8 cellular contexts compared by ENCODE assay signal in the genomic region with DNA sequence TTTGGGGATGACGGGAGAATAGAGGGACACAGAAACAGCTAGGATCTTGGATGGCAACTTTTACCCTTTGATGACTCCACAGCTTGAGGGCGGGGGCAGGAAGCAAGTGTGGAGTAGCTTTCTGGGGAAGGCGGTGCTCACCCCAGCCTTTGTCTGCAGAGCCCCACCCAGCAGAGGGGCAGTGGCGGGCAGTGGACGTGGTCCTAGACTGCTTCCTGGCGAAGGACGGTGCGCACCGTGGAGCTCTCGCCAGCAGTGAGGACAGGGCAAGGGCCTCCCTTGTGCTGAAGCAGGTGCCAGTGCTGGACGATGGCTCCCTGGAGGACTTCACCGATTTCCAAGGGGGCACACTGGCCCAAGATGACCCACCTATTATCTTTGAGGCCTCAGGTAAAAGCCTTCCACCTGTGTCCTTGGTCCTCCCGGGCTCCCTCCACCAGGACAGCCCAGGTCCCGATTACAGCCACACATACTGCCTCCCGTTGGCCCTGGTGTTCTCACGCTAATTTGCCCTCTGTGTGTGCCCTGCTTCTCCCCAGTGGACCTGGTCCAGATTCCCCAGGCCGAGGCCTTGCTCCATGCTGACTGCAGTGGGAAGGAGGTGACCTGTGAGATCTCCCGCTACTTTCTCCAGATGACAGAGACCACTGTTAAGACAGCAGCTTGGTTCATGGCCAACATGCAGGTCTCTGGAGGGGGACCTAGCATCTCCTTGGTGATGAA. TPM values are rescaled to one million over a fixed set of nuclear protein-coding genes. Genes with fewer than 3 reads are reported as not detected.
DNase-seq lines count a peak whose midpoint lies in the region; ATAC-seq, FAIRE-seq and TF ChIP-seq lines count a peak whose summit lies in the region.

No MANE protein-coding gene starts in this region.

- peaks cover 30% of the 10 kb centered on the region for H3K4me1 ChIP-seq in GM12878 (ENCODE audit: control insufficient read depth, insufficient read depth, low read length)
- peaks cover 27% of the 10 kb centered on the region for H3K4me1 ChIP-seq in lower lobe of right lung
- peaks cover 21% of the 10 kb centered on the region for H3K4me1 ChIP-seq in upper lobe of right lung

- peak overlapping the region; percentile 98 for H3K27ac ChIP-seq in GM12878 (ENCODE audit: control insufficient read depth, insufficient read depth)
- peak overlapping the region; percentile 92 for H3K27ac ChIP-seq in lower lobe of right lung
- H3K27ac ChIP-seq in upper lobe of right lung = peak overlapping the region; percentile 98

- RAD21 ChIA-PET in GM12878 (lab: Charles Lee; ENCODE audit: unreplicated experiment) = interaction anchor here (0.8 to 17.1 kb wide), 7 partner anchors 9 to 123 kb away, joined by 3 to 319 read pairs (median 6); a partner anchor contains a TSS

- SMC1A ChIA-PET in GM12878 (lab: Charles Lee; ENCODE audit: uncharacterized antibody, unreplicated experiment) = interaction anchor here (0.9 to 6.7 kb wide), 8 partner anchors 8 to 86 kb away, joined by 4 to 90 read pairs (median 20); a partner anchor contains a TSS

- ATAC-seq in GM12878 = peak; percentile 60
- peak; percentile 33 for ATAC-seq in lower lobe of right lung
- peak; percentile 37 for ATAC-seq in upper lobe of right lung

- peak; percentile 80 for DNase-seq in activated effector memory CD4-positive, alpha-beta T cell treated with anti-CD3 and anti-CD28 coated beads, Interleukin-2, amount 50 U/mL, for 16 hours
- DNase-seq in activated effector memory CD4-positive, alpha-beta T cell treated with Interleukin-2 at 50 U/mL for 16 hours = no peak
- DNase-seq in GM12878 (ENCODE audit: low read depth, low spot score) = no peak
- DNase-seq in lower lobe of right lung = peak; percentile 62
- DNase-seq in upper lobe of right lung = peak; percentile 70
- DNase-seq in NCI-H345 treated with DMSO at 0.1 percent for 48 hours (lab: John Stamatoyannopoulos, UW; ENCODE audit: unreplicated experiment) = no peak
- DNase-seq in AG08396 (ENCODE audit: low spot score) = no peak
- no peak for DNase-seq in NCI-H128 (lab: John Stamatoyannopoulos, UW; ENCODE audit: unreplicated experiment)

- BruUV-seq in GM12878 (replicated peaks; lab: Mats Ljungman, UMichigan) = TSS peak; percentile 63

- no peak for TF ChIP-seq RAD21 in GM12878 (IDR thresholded peaks at IDR 0.05; ENCODE audit: insufficient read depth, low read depth, low read length)

- H3K79me2 ChIP-seq in GM12878 (ENCODE audit: control insufficient read depth, insufficient read depth, low read length) = peaks cover 54% of the 10 kb centered on the region

- no peak for FAIRE-seq in GM12878 (lab: Jason Lieb, UNC)

- peak overlapping the region; percentile 92 for H3K9ac ChIP-seq in GM12878 (ENCODE audit: control insufficient read depth, insufficient read depth, low read length)

- POLR2A ChIA-PET in GM12878 (lab: Charles Lee) = interaction anchor here (2.2 to 17.5 kb wide), 7 partner anchors 8 to 117 kb away, joined by 11 to 384 read pairs (median 40); a partner anchor contains a TSS

- peaks cover 8 to 9% of the 10 kb centered on the region in 2 experiments for H3K36me3 ChIP-seq in GM12878 (ENCODE audit: control insufficient read depth in 2 of 2, insufficient read depth in 2 of 2, low read length in 1 of 2)
- H3K36me3 ChIP-seq in lower lobe of right lung = peaks cover 43% of the 10 kb centered on the region
- H3K36me3 ChIP-seq in upper lobe of right lung = peaks cover 40% of the 10 kb centered on the region

- peak; percentile 69 for TF ChIP-seq POLR2A in GM12878 (IDR thresholded peaks at IDR 0.05; ENCODE audit: low read depth, low read length)

- in situ Hi-C loops in GM12878 (cut with MboI) = no loop called here

- intact Hi-C loops in GM12878 (cut with micrococcal nuclease; ENCODE audit: unreplicated experiment) (no loop called here), lower lobe of right lung (cut with DNase I) (no loop called here), upper lobe of right lung (cut with DNase I) (no loop called here)

- peak overlapping the region; percentile 83 for H3K4me3 ChIP-seq in GM12878
- peak overlapping the region; percentile 66 for H3K4me3 ChIP-seq in lower lobe of right lung
- peak overlapping the region; percentile 76 for H3K4me3 ChIP-seq in upper lobe of right lung

- no peak overlapping the region for H2AFZ ChIP-seq in GM12878 (ENCODE audit: control insufficient read depth, low read depth, low read length)

- no peaks in the 10 kb centered on the region for H3K9me3 ChIP-seq in GM12878 (replicated peaks; ENCODE audit: control insufficient read depth, insufficient read depth, low read length)
- H3K9me3 ChIP-seq in lower lobe of right lung = no peaks in the 10 kb centered on the region
- H3K9me3 ChIP-seq in upper lobe of right lung = no peaks in the 10 kb centered on the region

- TF ChIP-seq EP300 in GM12878 (IDR thresholded peaks at IDR 0.05; ENCODE audit: borderline replicate concordance in 1 of 2, control insufficient read depth in 1 of 2, low read depth in 2 of 2, low read length in 2 of 2) = no peak

- CTCF ChIA-PET in GM12878 (lab: Yijun Ruan, JAX) = interaction anchor here (0.6 to 5.3 kb wide), 10 partner anchors 8 to 127 kb away, joined by 3 to 48 read pairs (median 10); a partner anchor contains a TSS

- no peaks in the 10 kb centered on the region for H3K27me3 ChIP-seq in GM12878 (replicated peaks in 1 of 2; ENCODE audit: control insufficient read depth in 2 of 2, insufficient read depth in 2 of 2, low read length in 1 of 2)
- no peaks in the 10 kb centered on the region for H3K27me3 ChIP-seq in lower lobe of right lung (ENCODE audit: low read depth)
- no peaks in the 10 kb centered on the region for H3K27me3 ChIP-seq in upper lobe of right lung

- peak overlapping the region; percentile 99 for H3K4me2 ChIP-seq in GM12878 (ENCODE audit: control insufficient read depth, insufficient read depth)

- TF ChIP-seq CTCF in GM12878 (IDR thresholded peaks at IDR 0.05 in 2 of 3, conservative IDR thresholded peaks at IDR 0.05 in 1 of 3; ENCODE audit: control insufficient read depth in 2 of 3, extremely low read depth in 1 of 3, insufficient read depth in 1 of 3, low read depth in 3 of 3, low read length in 3 of 3) = no peak
- no peak for TF ChIP-seq CTCF in lower lobe of right lung (IDR thresholded peaks at IDR 0.05)
- no peak for TF ChIP-seq CTCF in upper lobe of right lung (IDR thresholded peaks at IDR 0.05)

- no peaks in the 10 kb centered on the region for H4K20me1 ChIP-seq in GM12878 (ENCODE audit: control insufficient read depth, insufficient read depth)

- WGBS in GM12878 (ENCODE audit: insufficient coverage, insufficient replicate concordance, low lambda C conversion rate, missing lambda C conversion rate) = 19% methylated on average over 18 of the region's 18 CpGs

RNA-seq across cellular contexts. Expression of a gene that starts 1.2 kb away (rescaled TPM):
- total RNA-seq in GM12878 (2013; cell fraction: nucleolus; rRNA removed) = 134 and 138 TPM in 2 replicates
- total RNA-seq in GM12878 (2014; rRNA removed) (39.1 and 40.4 TPM in 2 replicates), GM12878 (2014; rRNA removed; fragmentation: Illumina TruSeq; extraction: Trizol) (24.7 and 25.0 TPM in 2 replicates), GM12878 (2021) (26.4 and 29.0 TPM in 2 replicates), lower lobe of right lung (32.4 TPM), upper lobe of right lung (28.4 TPM)
- polyA plus RNA-seq in GM12878 (2011; ENCODE audit: low read depth) = 11.0 TPM
- polyA plus RNA-seq in GM12878 (2011; rRNA removed) (28.5 and 45.0 TPM in 2 replicates), GM12878 (2014; fragmentation: Illumina TruSeq; extraction: Trizol) (13.0 and 26.4 TPM in 2 replicates), GM12878 (2014; fragmentation: Nextera tagmentation; extraction: Ambion mirVana) (10 to 100 TPM; 12.4 to 20.9 TPM), GM12878 (2014; rRNA removed) (40.4 and 43.1 TPM in 2 replicates), GM12878 (2016; fragmentation: Nextera tagmentation; extraction: Ambion mirVana) (10 to 100 TPM; 33.3 to 39.9 TPM)
- 58.4 and 72.0 TPM in 2 replicates for polyA plus RNA-seq in GM12878 (2011; cell fraction: cytosol; rRNA removed)
- polyA plus RNA-seq in GM12878 (2011; cell fraction: nucleus; rRNA removed) = 125 and 140 TPM in 2 replicates
- polyA plus RNA-seq in GM12878 (2012) = 28.1 and 29.4 TPM in 2 replicates
- polyA minus RNA-seq in GM12878 (2011; rRNA and poly(A)+ RNA removed) = 33.4 and 60.3 TPM in 2 replicates
- polyA minus RNA-seq in GM12878 (2011; cell fraction: cytosol; rRNA and poly(A)+ RNA removed) = 11.2 and 13.9 TPM in 2 replicates
- polyA minus RNA-seq in GM12878 (2011; cell fraction: nucleus; rRNA and poly(A)+ RNA removed) = 36.0 and 56.5 TPM in 2 replicates

RNA-seq across cellular contexts. Expression of a gene that starts 8.3 kb away (rescaled TPM):
- total RNA-seq in GM12878 (2013; cell fraction: nucleolus; rRNA removed) = 30.2 TPM in 2 replicates
- total RNA-seq in GM12878 (2014; rRNA removed) = 164 and 184 TPM in 2 replicates
- 66.8 and 66.9 TPM in 2 replicates for total RNA-seq in GM12878 (2014; rRNA removed; fragmentation: Illumina TruSeq; extraction: Trizol)
- 116 and 117 TPM in 2 replicates for total RNA-seq in GM12878 (2021)
- polyA plus RNA-seq in GM12878 (2011; ENCODE audit: low read depth) = 81.7 TPM
- 14.7 and 32.0 TPM in 2 replicates for polyA plus RNA-seq in GM12878 (2011; rRNA removed)
- 51.3 and 56.6 TPM in 2 replicates for polyA plus RNA-seq in GM12878 (2011; cell fraction: cytosol; rRNA removed)
- polyA plus RNA-seq in GM12878 (2011; cell fraction: nucleus; rRNA removed) = 21.4 TPM in 2 replicates
- 142 and 178 TPM in 2 replicates for polyA plus RNA-seq in GM12878 (2012)
- 24.2 and 96.1 TPM in 2 replicates for polyA plus RNA-seq in GM12878 (2014; fragmentation: Illumina TruSeq; extraction: Trizol)
- 10 to 100 TPM in 1 of 2 experiments, 1 to 10 TPM in 1; 4.9 to 15.0 TPM for polyA plus RNA-seq in GM12878 (2014; fragmentation: Nextera tagmentation; extraction: Ambion mirVana)
- polyA plus RNA-seq in GM12878 (2014; rRNA removed) = 140 and 158 TPM in 2 replicates
- polyA plus RNA-seq in GM12878 (2016; fragmentation: Nextera tagmentation; extraction: Ambion mirVana) = 100 to 1,000 TPM; 127 to 135 TPM
- polyA minus RNA-seq in GM12878 (2011; rRNA and poly(A)+ RNA removed) = 24.5 and 40.9 TPM in 2 replicates
- 11.7 and 13.5 TPM in 2 replicates for polyA minus RNA-seq in GM12878 (2011; cell fraction: cytosol; rRNA and poly(A)+ RNA removed)
- polyA minus RNA-seq in GM12878 (2011; cell fraction: nucleus; rRNA and poly(A)+ RNA removed) = 8.7 and 10.6 TPM in 2 replicates
- 2.3 TPM for total RNA-seq in lower lobe of right lung
- 1.5 TPM for total RNA-seq in upper lobe of right lung

RNA-seq across cellular contexts. Expression of a gene that starts 17.4 kb away (rescaled TPM):
- total RNA-seq in GM12878 (2013; cell fraction: nucleolus; rRNA removed) = 46.0 and 47.7 TPM in 2 replicates
- total RNA-seq in GM12878 (2014; rRNA removed) = 28.9 and 31.5 TPM in 2 replicates
- 14.8 and 16.6 TPM in 2 replicates for total RNA-seq in GM12878 (2014; rRNA removed; fragmentation: Illumina TruSeq; extraction: Trizol)
- total RNA-seq in GM12878 (2021) = 26.0 and 26.2 TPM in 2 replicates
- polyA plus RNA-seq in GM12878 (2011; ENCODE audit: low read depth) = 23.5 TPM
- 37.1 and 41.3 TPM in 2 replicates for polyA plus RNA-seq in GM12878 (2011; rRNA removed)
- 43.5 and 45.8 TPM in 2 replicates for polyA plus RNA-seq in GM12878 (2011; cell fraction: cytosol; rRNA removed)
- polyA plus RNA-seq in GM12878 (2011; cell fraction: nucleus; rRNA removed) = 155 and 209 TPM in 2 replicates
- polyA plus RNA-seq in GM12878 (2012) = 33.3 and 39.4 TPM in 2 replicates
- polyA plus RNA-seq in GM12878 (2014; fragmentation: Illumina TruSeq; extraction: Trizol) = 32.3 and 36.1 TPM in 2 replicates
- 1 to 10 TPM; 4.8 to 8.8 TPM for polyA plus RNA-seq in GM12878 (2014; fragmentation: Nextera tagmentation; extraction: Ambion mirVana)
- polyA plus RNA-seq in GM12878 (2014; rRNA removed) = 121 and 123 TPM in 2 replicates
- polyA plus RNA-seq in GM12878 (2016; fragmentation: Nextera tagmentation; extraction: Ambion mirVana) = 10 to 100 TPM; 25.9 to 28.9 TPM
- polyA minus RNA-seq in GM12878 (2011; rRNA and poly(A)+ RNA removed) = 15.5 and 19.4 TPM in 2 replicates
- 8.6 and 14.3 TPM in 2 replicates for polyA minus RNA-seq in GM12878 (2011; cell fraction: cytosol; rRNA and poly(A)+ RNA removed)
- polyA minus RNA-seq in GM12878 (2011; cell fraction: nucleus; rRNA and poly(A)+ RNA removed) = 19.2 and 24.9 TPM in 2 replicates
- 6.8 TPM for total RNA-seq in lower lobe of right lung
- 6.3 TPM for total RNA-seq in upper lobe of right lung

RNA-seq across cellular contexts. Expression of a gene that starts 40.0 kb away (rescaled TPM):
- total RNA-seq in GM12878 (2013; cell fraction: nucleolus; rRNA removed) = 9.8 and 10.5 TPM in 2 replicates
- 137 and 175 TPM in 2 replicates for total RNA-seq in GM12878 (2014; rRNA removed)
- 254 and 259 TPM in 2 replicates for total RNA-seq in GM12878 (2014; rRNA removed; fragmentation: Illumina TruSeq; extraction: Trizol)
- 275 and 276 TPM in 2 replicates for total RNA-seq in GM12878 (2021)
- polyA plus RNA-seq in GM12878 (2011; ENCODE audit: low read depth) = 71.7 TPM
- 159 and 252 TPM in 2 replicates for polyA plus RNA-seq in GM12878 (2011; rRNA removed)
- polyA plus RNA-seq in GM12878 (2011; cell fraction: cytosol; rRNA removed) = 119 and 123 TPM in 2 replicates
- 64.4 and 67.0 TPM in 2 replicates for polyA plus RNA-seq in GM12878 (2011; cell fraction: nucleus; rRNA removed)
- polyA plus RNA-seq in GM12878 (2012) = 159 and 228 TPM in 2 replicates
- 241 and 255 TPM in 2 replicates for polyA plus RNA-seq in GM12878 (2014; fragmentation: Illumina TruSeq; extraction: Trizol)
- 1,000 to 10,000 TPM in 1 of 2 experiments, 100 to 1,000 TPM in 1; 908 to 1,202 TPM for polyA plus RNA-seq in GM12878 (2014; fragmentation: Nextera tagmentation; extraction: Ambion mirVana)
- 167 and 183 TPM in 2 replicates for polyA plus RNA-seq in GM12878 (2014; rRNA removed)
- polyA plus RNA-seq in GM12878 (2016; fragmentation: Nextera tagmentation; extraction: Ambion mirVana) = 100 to 1,000 TPM; 583 to 588 TPM
- polyA minus RNA-seq in GM12878 (2011; rRNA and poly(A)+ RNA removed) = 29.2 and 48.2 TPM in 2 replicates
- polyA minus RNA-seq in GM12878 (2011; cell fraction: cytosol; rRNA and poly(A)+ RNA removed) = 18.4 and 20.6 TPM in 2 replicates
- 15.7 and 20.9 TPM in 2 replicates for polyA minus RNA-seq in GM12878 (2011; cell fraction: nucleus; rRNA and poly(A)+ RNA removed)
- total RNA-seq in lower lobe of right lung = 121 TPM
- 114 TPM for total RNA-seq in upper lobe of right lung

RNA-seq across cellular contexts. Expression of a gene that starts 40.8 kb away (rescaled TPM):
- total RNA-seq in GM12878 (2013; cell fraction: nucleolus; rRNA removed) = 64.5 and 66.0 TPM in 2 replicates
- total RNA-seq in GM12878 (2014; rRNA removed) = 141 and 144 TPM in 2 replicates
- 96.9 and 98.2 TPM in 2 replicates for total RNA-seq in GM12878 (2014; rRNA removed; fragmentation: Illumina TruSeq; extraction: Trizol)
- total RNA-seq in GM12878 (2021) = 110 and 113 TPM in 2 replicates
- polyA plus RNA-seq in GM12878 (2011; ENCODE audit: low read depth) = 34.6 TPM
- 84.0 and 160 TPM in 2 replicates for polyA plus RNA-seq in GM12878 (2011; rRNA removed)
- polyA plus RNA-seq in GM12878 (2011; cell fraction: cytosol; rRNA removed) = 138 and 147 TPM in 2 replicates
- polyA plus RNA-seq in GM12878 (2011; cell fraction: nucleus; rRNA removed) = 98.8 and 145 TPM in 2 replicates
- 50.7 and 70.2 TPM in 2 replicates for polyA plus RNA-seq in GM12878 (2012)
- 110 and 146 TPM in 2 replicates for polyA plus RNA-seq in GM12878 (2014; fragmentation: Illumina TruSeq; extraction: Trizol)
- polyA plus RNA-seq in GM12878 (2014; fragmentation: Nextera tagmentation; extraction: Ambion mirVana) = 10 to 100 TPM; 24.2 to 32.8 TPM
- 114 TPM in 2 replicates for polyA plus RNA-seq in GM12878 (2014; rRNA removed)
- 100 to 1,000 TPM; 105 to 108 TPM for polyA plus RNA-seq in GM12878 (2016; fragmentation: Nextera tagmentation; extraction: Ambion mirVana)
- polyA minus RNA-seq in GM12878 (2011; rRNA and poly(A)+ RNA removed) = 165 and 222 TPM in 2 replicates
- 89.0 and 105 TPM in 2 replicates for polyA minus RNA-seq in GM12878 (2011; cell fraction: cytosol; rRNA and poly(A)+ RNA removed)
- 67.3 and 111 TPM in 2 replicates for polyA minus RNA-seq in GM12878 (2011; cell fraction: nucleus; rRNA and poly(A)+ RNA removed)
- total RNA-seq in lower lobe of right lung = 32.0 TPM
- 26.7 TPM for total RNA-seq in upper lobe of right lung

Comparison
In these comparisons a context has a peak if more than half of its experiments do, and no peak if none do; other contexts are left out.
1. DNase-seq: peak in activated effector memory CD4-positive, alpha-beta T cell treated with anti-CD3 and anti-CD28 coated beads, Interleukin-2, amount 50 U/mL, for 16 hours (single experiment), lower lobe of right lung (single experiment) and upper lobe of right lung (single experiment); none in activated effector memory CD4-positive, alpha-beta T cell treated with Interleukin-2 at 50 U/mL for 16 hours (single experiment), GM12878 (single experiment), NCI-H345 treated with DMSO at 0.1 percent for 48 hours (single experiment), AG08396 (single experiment) and NCI-H128 (single experiment).
2. Peak in every context shown above with its lines, with median percentiles within 50 percentile points of each other: ATAC-seq, H3K27ac ChIP-seq and H3K4me3 ChIP-seq.